Comparison of ENCODE assay signal across 8 cellular contexts in the genomic region with DNA sequence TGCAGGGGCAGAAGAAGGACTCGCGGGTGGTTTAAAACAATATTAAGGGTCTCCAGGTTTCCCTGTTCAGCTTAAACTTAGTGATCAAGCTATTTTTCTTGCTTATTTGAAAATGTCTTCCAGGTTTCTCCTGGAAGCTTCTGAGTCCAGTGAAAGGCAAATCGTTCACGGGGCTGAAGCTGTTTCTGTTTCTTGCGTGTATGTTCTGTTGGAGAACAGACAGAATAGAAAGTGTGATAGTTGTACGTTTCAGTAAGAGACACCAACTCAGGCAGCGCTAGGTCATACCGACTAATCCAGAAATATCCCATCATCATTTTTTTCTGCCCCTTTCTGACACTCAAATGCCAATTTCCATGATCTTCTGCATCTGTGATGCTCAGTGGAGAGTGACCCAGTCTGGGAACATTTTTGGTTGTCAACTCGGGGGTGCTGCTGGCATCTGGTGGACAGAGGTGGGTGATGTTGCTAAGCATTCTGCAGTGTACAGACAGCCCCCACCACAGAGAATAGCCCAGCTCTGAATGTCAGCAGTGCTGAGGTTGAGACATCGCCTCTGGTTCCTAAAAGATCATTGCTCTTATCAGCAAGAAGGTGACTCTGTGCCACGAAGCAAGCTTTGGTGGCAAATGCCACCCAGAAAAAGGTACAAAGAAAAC. TPM values are rescaled to one million over a fixed set of nuclear protein-coding genes. Genes with fewer than 3 reads are reported as not detected.
A peak's percentile ranks its signal among the peaks of the same experiment; 100 is the strongest.
DNase-seq lines count a peak whose midpoint lies in the region; ATAC-seq and TF ChIP-seq lines count a peak whose summit lies in the region.

No MANE protein-coding gene starts in this region.

- H3K4me3 ChIP-seq in AG04450 (ENCODE audit: low read depth, low read length) (0 out of 2 replicates have a peak overlapping the region, but pooled peaks have one; percentile 13), Karpas-422 (ENCODE audit: low read length) (no peak overlapping the region; the same call in 1 of the 2 replicates), PC-9 (no peak overlapping the region)

- H3K27me3 ChIP-seq in AG04450 (ENCODE audit: control insufficient read depth, insufficient read depth, low read length) (no peaks in the 10 kb centered on the region), Karpas-422 (ENCODE audit: low read length) (no peaks in the 10 kb centered on the region), PC-9 (ENCODE audit: insufficient read depth, low read depth) (no peaks in the 10 kb centered on the region)

- H3K36me3 Mint-ChIP-seq in activated naive CD4-positive, alpha-beta T cell treated with anti-CD3 and anti-CD28 coated beads for 36 hours (ENCODE audit: low read depth) = peaks cover 2% of the 10 kb centered on the region

- TF ChIP-seq CTCF in AG04450 (IDR thresholded peaks at IDR 0.05; ENCODE audit: low read depth, low read length) (no peak), PC-9 (conservative IDR thresholded peaks at IDR 0.05) (no peak)

- DNase-seq in AG04450 (ENCODE audit: low read depth, low spot score) (no peak), Karpas-422 (no peak), lung microvascular endothelial cell (ENCODE audit: low read depth in 2 of 2) (peak; percentile 69 to 78), foreskin melanocyte (no peak), PC-9 (no peak)
- peak; percentile 37 for DNase-seq in activated naive CD4-positive, alpha-beta T cell treated with anti-CD3 and anti-CD28 coated beads for 36 hours

- peaks cover 14% of the 10 kb centered on the region for H3K27me3 Mint-ChIP-seq in activated naive CD4-positive, alpha-beta T cell treated with anti-CD3 and anti-CD28 coated beads for 36 hours (ENCODE audit: low read depth)

- H3K4me3 Mint-ChIP-seq in activated naive CD4-positive, alpha-beta T cell treated with anti-CD3 and anti-CD28 coated beads for 36 hours = peak overlapping the region; percentile 19

- CTCF ChIA-PET in AG04450 (lab: Charles Lee) = interaction anchor here (0.5 to 4.8 kb wide), 8 partner anchors 10 to 167 kb away, joined by 3 to 36 read pairs (median 4); no protein-coding TSS in a partner anchor
- CTCF ChIA-PET in activated naive CD4-positive, alpha-beta T cell treated with anti-CD3 and anti-CD28 coated beads for 36 hours (lab: Charles Lee) = interaction anchor here (0.7 to 4.4 kb wide), 9 partner anchors 10 to 92 kb away, joined by 3 to 33 read pairs (median 5); no protein-coding TSS in a partner anchor
- CTCF ChIA-PET in PC-9 (lab: Charles Lee) = interaction anchor here (0.6 kb wide), 1 partner anchor 139 kb away, joined by 3 read pairs; no protein-coding TSS in a partner anchor

- peaks cover 52% of the 10 kb centered on the region for H3F3A ChIP-seq in PC-9 (ENCODE audit: insufficient read depth, low read depth)

- H3K9ac ChIP-seq in Karpas-422 (ENCODE audit: low read length) = no peak overlapping the region

- peak overlapping the region; percentile 48 for H3K4me2 ChIP-seq in Karpas-422 (ENCODE audit: low read depth, low read length, poor library complexity, severe bottlenecking)
- H3K4me2 ChIP-seq in PC-9 = no peak overlapping the region

- H3K4me1 ChIP-seq in Karpas-422 (ENCODE audit: low read length) (peaks cover 33% of the 10 kb centered on the region), PC-9 (replicated peaks; ENCODE audit: insufficient read depth) (peaks cover 13% of the 10 kb centered on the region)

- no TSS peak for BruUV-seq in PC-9 (replicated peaks; lab: Mats Ljungman, UMichigan)

- ATAC-seq in HG02840 (IDR thresholded peaks at IDR 0.05; ENCODE audit: low FRiP score, unreplicated experiment) = no peak
- ATAC-seq in HG02973 (IDR thresholded peaks at IDR 0.05; ENCODE audit: unreplicated experiment) = no peak

- no peaks in the 10 kb centered on the region for H3K79me2 ChIP-seq in Karpas-422 (ENCODE audit: low read length)
- no peaks in the 10 kb centered on the region for H3K79me2 ChIP-seq in PC-9 (ENCODE audit: low read depth)

- peak overlapping the region; percentile 18 for H3K27ac Mint-ChIP-seq in activated naive CD4-positive, alpha-beta T cell treated with anti-CD3 and anti-CD28 coated beads for 36 hours

- intact Hi-C loops in activated naive CD4-positive, alpha-beta T cell treated with anti-CD3 and anti-CD28 coated beads for 36 hours (cut with micrococcal nuclease) = loop anchor here (1.0 kb wide), 1 partner anchor 42 kb away; no protein-coding TSS in a partner anchor
- intact Hi-C loops in PC-9 (cut with micrococcal nuclease; ENCODE audit: unreplicated experiment) = no loop called here

- peaks cover 4% of the 10 kb centered on the region; the same call in 1 of the 2 replicates for H3K9me3 ChIP-seq in AG04450 (ENCODE audit: control insufficient read depth, insufficient read depth, low read length)
- no peaks in the 10 kb centered on the region for H3K9me3 ChIP-seq in Karpas-422 (ENCODE audit: low read length)
- H3K9me3 ChIP-seq in PC-9 (ENCODE audit: insufficient read depth, low read depth) = no peaks in the 10 kb centered on the region

- H4K20me1 ChIP-seq in Karpas-422 (ENCODE audit: insufficient read depth, low read depth, low read length) = peaks cover 10% of the 10 kb centered on the region; the same call in 1 of the 2 replicates
- H4K20me1 ChIP-seq in PC-9 (ENCODE audit: insufficient read depth) = no peaks in the 10 kb centered on the region

- H3K36me3 ChIP-seq in Karpas-422 (ENCODE audit: insufficient read depth, low read length) = no peaks in the 10 kb centered on the region
- H3K36me3 ChIP-seq in PC-9 (ENCODE audit: low read depth) = no peaks in the 10 kb centered on the region

- peak overlapping the region; percentile 81 for H3K27ac ChIP-seq in AG04450 (ENCODE audit: low read depth, low read length)
- H3K27ac ChIP-seq in Karpas-422 (ENCODE audit: low read length) = no peak overlapping the region
- no peak overlapping the region for H3K27ac ChIP-seq in PC-9

- H3K9me2 ChIP-seq in Karpas-422 (replicated peaks; ENCODE audit: insufficient read depth, low read length) = no peaks in the 10 kb centered on the region
- no peaks in the 10 kb centered on the region for H3K9me2 ChIP-seq in PC-9 (ENCODE audit: insufficient read depth)

- H3K9me3 Mint-ChIP-seq in activated naive CD4-positive, alpha-beta T cell treated with anti-CD3 and anti-CD28 coated beads for 36 hours = no peaks in the 10 kb centered on the region

- H3K4me1 Mint-ChIP-seq in activated naive CD4-positive, alpha-beta T cell treated with anti-CD3 and anti-CD28 coated beads for 36 hours (ENCODE audit: low read depth) = peaks cover 62% of the 10 kb centered on the region

- POLR2A ChIA-PET in AG04450 (lab: Yijun Ruan, JAX) = interaction anchor here (0.7 to 3.8 kb wide), 7 partner anchors 8 to 77 kb away, joined by 3 to 33 read pairs (median 4); no protein-coding TSS in a partner anchor
- POLR2A ChIA-PET in PC-9 (lab: Charles Lee; ENCODE audit: unreplicated experiment) = no interaction called here

- no peak overlapping the region for H2AFZ ChIP-seq in Karpas-422 (ENCODE audit: low read length)
- H2AFZ ChIP-seq in PC-9 = no peak overlapping the region

RNA-seq across cellular contexts. Expression of gene KLF2, which starts 4.3 kb away (rescaled TPM):
- polyA plus RNA-seq in AG04450 (2011; rRNA removed) = 0.60 and 1.5 TPM in 2 replicates
- polyA minus RNA-seq in AG04450 (2011; rRNA and poly(A)+ RNA removed) = 1.2 and 1.4 TPM in 2 replicates
- total RNA-seq in Karpas-422 (2014; rRNA removed; shearing (Covaris generic); ENCODE audit: low replicate concordance) = 0.22 TPM in 1 of 2 replicates, not detected in the other
- total RNA-seq in activated naive CD4-positive, alpha-beta T cell treated with anti-CD3 and anti-CD28 coated beads for 36 hours = under 1 TPM; 0.22 to 0.69 TPM
- 2.6 and 10.1 TPM in 2 replicates for total RNA-seq in lung microvascular endothelial cell
- 1.6 and 2.0 TPM in 2 replicates for total RNA-seq in PC-9 (2021)

Comparison
In these comparisons a context has a peak if more than half of its experiments do, and no peak if none do; other contexts are left out.
1. DNase-seq: peak in activated naive CD4-positive, alpha-beta T cell treated with anti-CD3 and anti-CD28 coated beads for 36 hours (single experiment) and lung microvascular endothelial cell (2 of 2); none in AG04450 (single experiment), Karpas-422 (single experiment), foreskin melanocyte (single experiment) and PC-9 (0 of 2).